Comparison of ENCODE assay signal across 8 cellular contexts in the genomic region with DNA sequence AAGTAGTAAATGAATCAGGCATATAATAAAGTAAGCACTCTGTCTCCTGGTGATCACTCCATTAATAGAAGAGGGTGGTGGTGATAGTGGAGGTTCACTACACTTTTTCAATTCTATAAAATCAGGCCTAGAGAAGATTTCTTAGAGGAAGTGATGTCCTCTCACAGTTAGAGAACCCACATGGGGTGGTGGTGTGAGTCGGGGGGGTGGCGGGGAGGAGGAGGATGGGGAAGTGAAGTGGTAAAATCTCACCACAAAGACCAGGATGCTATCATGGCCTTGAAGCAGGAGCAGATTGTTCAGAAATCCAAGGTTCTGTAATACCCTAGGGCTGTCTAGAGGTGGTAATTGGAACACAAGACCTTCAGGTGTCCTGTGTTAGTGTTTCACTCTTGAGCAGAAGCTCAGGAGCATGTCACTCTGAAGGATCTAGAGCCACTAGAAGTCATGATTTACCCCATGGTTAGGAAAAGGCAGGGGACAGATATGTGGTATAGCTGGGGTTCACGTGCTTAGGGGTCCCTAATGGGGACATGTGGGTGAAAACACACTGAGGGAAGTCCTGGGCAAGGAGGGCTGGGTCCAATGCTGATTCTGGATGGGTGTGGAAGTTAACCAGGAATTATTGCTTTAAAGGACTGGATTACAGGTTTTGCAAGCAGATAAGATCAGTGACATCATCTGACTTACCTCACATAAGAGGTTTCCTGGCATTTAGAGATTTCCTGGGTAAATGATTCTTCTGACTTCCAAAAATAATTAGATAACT.
DNase-seq lines count a peak whose midpoint lies in the region; ATAC-seq lines count a peak whose summit lies in the region.

No MANE protein-coding gene starts in this region.

- ATAC-seq in HG02870 (IDR thresholded peaks at IDR 0.05; ENCODE audit: unreplicated experiment), result peak; percentile 47
- ATAC-seq in GM19397 (IDR thresholded peaks at IDR 0.05; ENCODE audit: unreplicated experiment), result no peak

- peak; percentile 48 for DNase-seq in Ammon's horn (ENCODE audit: low spot score)
- peak; percentile 51 for DNase-seq in activated CD4-positive, alpha-beta T cell treated with anti-CD3 and anti-CD28 coated beads for 48 hours
- DNase-seq in globus pallidus (ENCODE audit: low spot score), result peak; percentile 38
- DNase-seq in stimulated activated CD4-positive, alpha-beta T cell treated with anti-CD3 and anti-CD28 coated beads, TNF-alpha, amount 100 ng/mL, for 4 hours (ENCODE audit: low read depth in 3 of 3), result peak in 2 of 3 experiments; percentile 4 to 9
- DNase-seq in NCI-H2171 treated with DMSO at 0.1 percent for 48 hours (lab: John Stamatoyannopoulos, UW), result no peak
- DNase-seq in NCI-H146 treated with DMSO at 0.1 percent for 48 hours (lab: John Stamatoyannopoulos, UW; ENCODE audit: unreplicated experiment), result no peak

Comparison
In these comparisons a context has a peak if more than half of its experiments do, and no peak if none do; other contexts are left out.
1. DNase-seq: peak in Ammon's horn (single experiment), activated CD4-positive, alpha-beta T cell treated with anti-CD3 and anti-CD28 coated beads for 48 hours (single experiment), globus pallidus (single experiment) and stimulated activated CD4-positive, alpha-beta T cell treated with anti-CD3 and anti-CD28 coated beads, TNF-alpha, amount 100 ng/mL, for 4 hours (2 of 3); none in NCI-H2171 treated with DMSO at 0.1 percent for 48 hours (single experiment) and NCI-H146 treated with DMSO at 0.1 percent for 48 hours (single experiment).